In the genomic region with DNA sequence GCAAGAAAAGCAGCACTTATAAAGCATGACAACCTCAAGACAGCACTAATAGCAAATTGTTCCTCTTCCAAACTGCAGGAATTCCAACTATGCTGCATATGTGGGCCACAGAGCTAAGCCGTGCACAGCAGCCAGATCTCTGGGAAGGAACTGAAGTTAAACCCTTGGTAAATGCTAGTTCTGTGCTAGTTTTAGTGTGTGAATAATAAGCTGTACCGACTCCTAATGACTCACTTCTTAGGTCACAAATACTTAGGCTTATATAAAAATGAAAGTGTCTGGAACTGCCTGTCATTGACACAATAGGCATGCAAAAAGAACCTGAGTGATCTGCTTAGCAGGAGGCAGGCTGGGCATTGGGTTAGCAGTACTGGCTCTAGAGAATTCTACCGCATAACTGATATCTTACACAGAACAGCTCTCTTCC, we compare ENCODE assay signal across 11 cellular contexts. TPM values are rescaled to one million over a fixed set of nuclear protein-coding genes. Genes with fewer than 3 reads are reported as not detected.
DNase-seq lines count a peak whose midpoint lies in the region; TF ChIP-seq lines count a peak whose summit lies in the region.
"Had no signal": no experiment of that assay in that cellular context is flagged by ENCODE, and none has a peak within 500 bp of the region (broad histone marks: within the 10 kb centered on the region; RNA-seq: fewer than 3 reads in every experiment).

No MANE protein-coding gene starts in this region.

- H4K20me1 ChIP-seq in mammary epithelial cell (ENCODE audit: insufficient read depth, low read length): no peaks in the 10 kb centered on the region

- no peak overlapping the region for H3K9ac ChIP-seq in mammary epithelial cell (ENCODE audit: insufficient read depth, low read length)

- intact Hi-C loops in mammary epithelial cell (cut with micrococcal nuclease): no loop called here
- intact Hi-C loops in breast epithelium (cut with DNase I; ENCODE audit: low total_unique reads): no loop called here
- intact Hi-C loops in adrenal gland (cut with DNase I): loop anchor here in 1 of 2 donors (10.0 kb wide), 1 partner anchor 422 kb away; no protein-coding TSS in a partner anchor

- H3K4me3 ChIP-seq in mammary epithelial cell (replicated peaks in 1 of 3; ENCODE audit: insufficient read depth in 1 of 3, low read depth in 2 of 3, low read length in 3 of 3) (no peak overlapping the region), breast epithelium (no peak overlapping the region), epithelial cell of esophagus (ENCODE audit: low read length) (no peak overlapping the region), adrenal gland (no peak overlapping the region)

- H3K27ac ChIP-seq in mammary epithelial cell (ENCODE audit: insufficient read depth, low read depth, low read length) (no peak overlapping the region), breast epithelium (peak overlapping the region in 1 of 2 donors; percentile 54), adrenal gland (peak overlapping the region in 2 of 5 donors; percentile 43 to 80)

- CTCF ChIA-PET in mammary epithelial cell (lab: Charles Lee; ENCODE audit: low non-redundant PET): interaction anchor here (0.7 to 0.8 kb wide), 3 partner anchors 8 to 1527 kb away, joined by 3 to 7 read pairs (median 3); no protein-coding TSS in a partner anchor

- TF ChIP-seq CTCF in mammary epithelial cell (conservative IDR thresholded peaks at IDR 0.05 in 1 of 2, IDR thresholded peaks at IDR 0.05 in 1 of 2; ENCODE audit: extremely low read depth in 1 of 2, insufficient read depth in 1 of 2, low read depth in 1 of 2, low read length in 2 of 2) (no peak), breast epithelium (IDR thresholded peaks at IDR 0.05) (no peak), epithelial cell of esophagus (IDR thresholded peaks at IDR 0.05; ENCODE audit: insufficient read depth, low read depth, low read length, missing control alignments) (no peak), mesothelial cell of epicardium (IDR thresholded peaks at IDR 0.05; ENCODE audit: unreplicated experiment) (no peak), adrenal gland (IDR thresholded peaks at IDR 0.05) (no peak)

- H3K4me1 Mint-ChIP-seq in mesothelial cell of epicardium: peaks cover 22% of the 10 kb centered on the region

- H3K4me2 ChIP-seq in mammary epithelial cell (ENCODE audit: insufficient read depth, low read depth, low read length): no peak overlapping the region

- peak overlapping the region; percentile 88 for H3K27ac Mint-ChIP-seq in mesothelial cell of epicardium

- no peak overlapping the region for H3K4me3 Mint-ChIP-seq in mesothelial cell of epicardium

- H3K27me3 Mint-ChIP-seq in mesothelial cell of epicardium (ENCODE audit: low read depth): peaks cover 3% of the 10 kb centered on the region

- no TSS peak for BruUV-seq in mammary epithelial cell (replicated peaks; lab: Mats Ljungman, UMichigan)

- H3K4me1 ChIP-seq in mammary epithelial cell (ENCODE audit: insufficient read depth, low read length): no peaks in the 10 kb centered on the region
- H3K4me1 ChIP-seq in breast epithelium: no peaks in the 10 kb centered on the region
- no peaks in the 10 kb centered on the region for H3K4me1 ChIP-seq in adrenal gland (replicated peaks in 1 of 2)

- no peaks in the 10 kb centered on the region for H3K36me3 Mint-ChIP-seq in mesothelial cell of epicardium

- H3K27me3 ChIP-seq in mammary epithelial cell (ENCODE audit: insufficient read depth, low read length) (no peaks in the 10 kb centered on the region), breast epithelium (no peaks in the 10 kb centered on the region), adrenal gland (peaks cover 2% of the 10 kb centered on the region)

- 24% methylated on average over 3 of the region's 3 CpGs for WGBS in mammary epithelial cell (ENCODE audit: low coverage, missing lambda C conversion rate)
- 47 to 58% (median 54%) methylated on average over 3 of the region's 3 CpGs for WGBS in adrenal gland, 4 donors

- H3K9me3 ChIP-seq in mammary epithelial cell (replicated peaks; ENCODE audit: insufficient read depth, low read length) (no peaks in the 10 kb centered on the region), breast epithelium (no peaks in the 10 kb centered on the region), adrenal gland (replicated peaks in 1 of 3) (no peaks in the 10 kb centered on the region)

- no peaks in the 10 kb centered on the region for H3K9me3 Mint-ChIP-seq in mesothelial cell of epicardium

- dilution Hi-C loops in mammary epithelial cell (cut with HindIII; ENCODE audit: low sequenced_read_pairs): no loop called here

- DNase-seq in mammary epithelial cell (peak; percentile 28), breast epithelium (ENCODE audit: low spot score in 2 of 2) (no peak), epithelial cell of esophagus (ENCODE audit: low read depth) (peak; percentile 44), mesothelial cell of epicardium (ENCODE audit: low spot score in 2 of 2, unreplicated experiment in 2 of 2) (no peak), NCI-H524 treated with DMSO at 0.1 percent for 48 hours (lab: John Stamatoyannopoulos, UW) (no peak), NCI-H510A (lab: John Stamatoyannopoulos, UW) (no peak), D341Med (ENCODE audit: low spot score) (no peak), adrenal gland (no peak)
- DNase-seq: activated T-cell treated with anti-CD3 and anti-CD28 coated beads, Interleukin-2, amount 50 U/mL, for 48 hours; C1 segment of cervical spinal cord; SIG-M5 had no signal

- in situ Hi-C loops in mammary epithelial cell (cut with MboI; ENCODE audit: low sequenced_read_pairs in 2 of 2): no loop called here

- H3K79me2 ChIP-seq in mammary epithelial cell (ENCODE audit: insufficient read depth, low read length): no peaks in the 10 kb centered on the region

- H3K36me3 ChIP-seq in mammary epithelial cell (ENCODE audit: insufficient read depth, low read length) (no peaks in the 10 kb centered on the region), breast epithelium (no peaks in the 10 kb centered on the region), adrenal gland (replicated peaks in 1 of 2) (no peaks in the 10 kb centered on the region)

- no peak for TF ChIP-seq POLR2A in breast epithelium (IDR thresholded peaks at IDR 0.05)
- TF ChIP-seq POLR2A in adrenal gland (IDR thresholded peaks at IDR 0.05): no peak

- H2AFZ ChIP-seq in mammary epithelial cell (ENCODE audit: low read depth, low read length): peak overlapping the region; percentile 8

RNA-seq across cellular contexts. Expression of gene GTF3A, which starts 21.2 kb away (rescaled TPM):
- total RNA-seq in mammary epithelial cell: 10 to 100 TPM; 62.0 to 69.3 TPM
- polyA plus RNA-seq in mammary epithelial cell: 83.1 TPM
- polyA minus RNA-seq in mammary epithelial cell: 24.3 TPM
- total RNA-seq in breast epithelium: 100 to 1,000 TPM; 124 to 186 (median 175) TPM
- total RNA-seq in mesothelial cell of epicardium: 47.5 to 53.7 TPM (median 48.6 TPM) in 3 replicates
- 100 to 1,000 TPM in 3 of 8 donors, 10 to 100 TPM in 5; 55.2 to 265 (median 82.8) TPM for total RNA-seq in adrenal gland
- 100 to 1,000 TPM; 153 to 239 (median 168) TPM for polyA plus RNA-seq in adrenal gland

RNA-seq across cellular contexts. Expression of gene MTIF3, which starts 47.1 kb away (rescaled TPM):
- 10 to 100 TPM; 32.2 to 35.5 TPM for total RNA-seq in mammary epithelial cell
- polyA plus RNA-seq in mammary epithelial cell: 41.7 TPM
- polyA minus RNA-seq in mammary epithelial cell: 21.4 TPM
- 100 to 1,000 TPM in 1 of 3 donors, 10 to 100 TPM in 2; 67.5 to 146 (median 72.7) TPM for total RNA-seq in breast epithelium
- total RNA-seq in mesothelial cell of epicardium: 39.1 to 41.1 TPM (median 40.4 TPM) in 3 replicates
- 100 to 1,000 TPM in 1 of 8 donors, 10 to 100 TPM in 7; 51.9 to 110 (median 74.1) TPM for total RNA-seq in adrenal gland
- 100 to 1,000 TPM in 2 of 3 donors, 10 to 100 TPM in 1; 89.6 to 181 (median 147) TPM for polyA plus RNA-seq in adrenal gland

Comparison
In these comparisons a context has a peak if more than half of its experiments do, and no peak if none do; other contexts are left out.
1. DNase-seq: peak in mammary epithelial cell (single experiment) and epithelial cell of esophagus (single experiment); none in breast epithelium (0 of 2), mesothelial cell of epicardium (0 of 2), NCI-H524 treated with DMSO at 0.1 percent for 48 hours (single experiment), NCI-H510A (single experiment), D341Med (single experiment) and adrenal gland (0 of 7).